ENCODE assay signal across 21 cellular contexts in the genomic region with DNA sequence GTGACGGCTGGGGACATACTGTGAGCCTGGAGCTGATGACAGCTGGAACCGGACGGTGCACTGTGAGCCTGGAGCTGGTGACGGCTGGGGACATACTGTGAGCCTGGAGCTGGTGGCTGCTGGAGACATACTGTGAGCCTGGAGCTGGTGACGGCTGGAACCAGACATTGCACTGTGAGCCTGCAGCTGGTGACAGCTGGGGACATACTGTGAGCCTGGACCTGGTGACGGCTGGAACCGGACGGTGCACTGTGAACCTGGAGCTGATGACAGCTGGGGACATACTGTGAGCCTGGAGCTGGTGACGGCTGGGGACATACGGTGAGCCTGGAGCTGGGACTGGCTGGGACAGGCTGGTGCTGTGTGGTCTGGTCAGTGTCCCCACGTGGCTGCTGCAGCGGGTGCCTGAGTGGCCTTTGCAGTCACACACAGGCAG.
"Had no signal": no experiment of that assay in that cellular context is flagged by ENCODE, and none has a peak within 500 bp of the region (broad histone marks: within the 10 kb centered on the region; RNA-seq: fewer than 3 reads in every experiment).

No MANE protein-coding gene starts in this region.

- H3K27ac ChIP-seq: brain microvascular endothelial cell, colonic mucosa, lower lobe of right lung, neutrophil, SK-N-MC, transverse colon had no signal

- H3K4me1 ChIP-seq: colonic mucosa, transverse colon had no signal

- H3K36me3 ChIP-seq: brain microvascular endothelial cell, colonic mucosa, lower lobe of right lung, neutrophil, transverse colon had no signal

- DNase-seq: activated CD4-positive, alpha-beta T cell treated with anti-CD3 and anti-CD28 coated beads, Interleukin-2, amount 10 ng/mL, durations not matched to agents 24 days and 14 days; activated CD4-positive, CD25-positive, alpha-beta regulatory T cell; activated CD8-positive, alpha-beta T cell treated with anti-CD3 and anti-CD28 coated beads, Interleukin-2, amount 10 ng/mL, durations not matched to agents 7 days and 5 days; activated naive CD4-positive, alpha-beta T cell treated with anti-CD3 and anti-CD28 coated beads, Interleukin-2, amount 10 ng/mL, durations not matched to agents 7 days and 5 days; activated naive CD8-positive, alpha-beta T cell treated with anti-CD3 and anti-CD28 coated beads, Interleukin-2, amount 50 U/mL, for 24 hours; activated T-cell treated with anti-CD3 and anti-CD28 coated beads, Interleukin-2, amount 50 U/mL, for 24 hours; aorta; brain microvascular endothelial cell; colonic mucosa; foreskin melanocyte; head of caudate nucleus; lower lobe of right lung; natural killer cell; stimulated activated CD8-positive, alpha-beta memory T cell treated with anti-CD3 and anti-CD28 coated beads, Interleukin-4, amount 100 ng/mL, for 48 hours; stimulated activated naive CD4-positive, alpha-beta T cell treated with Interleukin-2 at 50 U/mL for 16 hours; transverse colon had no signal

- H3K4me1 Mint-ChIP-seq: activated CD4-positive, alpha-beta T cell treated with anti-CD3 and anti-CD28 coated beads, Interleukin-2, amount 10 ng/mL, durations not matched to agents 24 days and 14 days; activated naive CD4-positive, alpha-beta T cell treated with anti-CD3 and anti-CD28 coated beads, Interleukin-2, amount 10 ng/mL, durations not matched to agents 7 days and 5 days; central memory CD8-positive, alpha-beta T cell had no signal

- H3K36me3 Mint-ChIP-seq: activated naive CD4-positive, alpha-beta T cell treated with anti-CD3 and anti-CD28 coated beads, Interleukin-2, amount 10 ng/mL, durations not matched to agents 7 days and 5 days; natural killer cell had no signal

- H3K27me3 ChIP-seq: brain microvascular endothelial cell, colonic mucosa, neutrophil, transverse colon had no signal

- H3K27ac Mint-ChIP-seq: activated CD4-positive, alpha-beta T cell treated with anti-CD3 and anti-CD28 coated beads, Interleukin-2, amount 10 ng/mL, durations not matched to agents 24 days and 14 days; activated CD8-positive, alpha-beta T cell treated with anti-CD3 and anti-CD28 coated beads, Interleukin-2, amount 10 ng/mL, durations not matched to agents 7 days and 5 days; activated naive CD4-positive, alpha-beta T cell treated with anti-CD3 and anti-CD28 coated beads, Interleukin-2, amount 10 ng/mL, durations not matched to agents 7 days and 5 days; activated naive CD8-positive, alpha-beta T cell treated with anti-CD3 and anti-CD28 coated beads, Interleukin-2, amount 50 U/mL, for 24 hours; activated T-cell treated with anti-CD3 and anti-CD28 coated beads, Interleukin-2, amount 50 U/mL, for 24 hours; activated T-helper 2 cell treated with anti-CD3 and anti-CD28 coated beads, Interferon-gamma antibody, Interleukin-2, Interleukin-4, amounts not matched to agents 10 μg/mL and 5 μg/mL and 100 μg/mL, durations not matched to agents 14 hours and 24 hours and 36 hours; natural killer cell; T-helper 2 cell treated with Interferon-gamma antibody and Interleukin-4, amounts not matched to agents 5 μg/mL and 100 μg/mL, for 36 hours had no signal

- H3K9me3 ChIP-seq: colonic mucosa, lower lobe of right lung, neutrophil, transverse colon had no signal

- H3K4me3 ChIP-seq: colonic mucosa, lower lobe of right lung, SK-N-MC, transverse colon had no signal

- H3K9me3 Mint-ChIP-seq: activated CD4-positive, alpha-beta T cell treated with anti-CD3 and anti-CD28 coated beads, Interleukin-2, amount 10 ng/mL, durations not matched to agents 24 days and 14 days; activated naive CD4-positive, alpha-beta T cell treated with anti-CD3 and anti-CD28 coated beads, Interleukin-2, amount 10 ng/mL, durations not matched to agents 7 days and 5 days; activated naive CD8-positive, alpha-beta T cell treated with anti-CD3 and anti-CD28 coated beads, Interleukin-2, amount 50 U/mL, for 24 hours; activated T-cell treated with anti-CD3 and anti-CD28 coated beads, Interleukin-2, amount 50 U/mL, for 24 hours; activated T-helper 2 cell treated with anti-CD3 and anti-CD28 coated beads, Interferon-gamma antibody, Interleukin-2, Interleukin-4, amounts not matched to agents 10 μg/mL and 5 μg/mL and 100 μg/mL, durations not matched to agents 14 hours and 24 hours and 36 hours; natural killer cell; T-helper 2 cell treated with Interferon-gamma antibody and Interleukin-4, amounts not matched to agents 5 μg/mL and 100 μg/mL, for 36 hours had no signal

- H3K27me3 Mint-ChIP-seq: activated CD4-positive, alpha-beta T cell treated with anti-CD3 and anti-CD28 coated beads, Interleukin-2, amount 10 ng/mL, durations not matched to agents 24 days and 14 days; activated naive CD8-positive, alpha-beta T cell treated with anti-CD3 and anti-CD28 coated beads, Interleukin-2, amount 50 U/mL, for 24 hours; activated T-cell treated with anti-CD3 and anti-CD28 coated beads, Interleukin-2, amount 50 U/mL, for 24 hours; central memory CD8-positive, alpha-beta T cell had no signal

- ATAC-seq: activated CD8-positive, alpha-beta T cell treated with anti-CD3 and anti-CD28 coated beads, Interleukin-2, amount 10 ng/mL, durations not matched to agents 7 days and 5 days; activated naive CD8-positive, alpha-beta T cell treated with anti-CD3 and anti-CD28 coated beads, Interleukin-2, amount 50 U/mL, for 24 hours; natural killer cell had no signal

- H3K4me3 Mint-ChIP-seq: activated CD4-positive, alpha-beta T cell treated with anti-CD3 and anti-CD28 coated beads, Interleukin-2, amount 10 ng/mL, durations not matched to agents 24 days and 14 days; activated CD8-positive, alpha-beta T cell treated with anti-CD3 and anti-CD28 coated beads, Interleukin-2, amount 10 ng/mL, durations not matched to agents 7 days and 5 days; activated naive CD4-positive, alpha-beta T cell treated with anti-CD3 and anti-CD28 coated beads, Interleukin-2, amount 10 ng/mL, durations not matched to agents 7 days and 5 days; activated naive CD8-positive, alpha-beta T cell treated with anti-CD3 and anti-CD28 coated beads, Interleukin-2, amount 50 U/mL, for 24 hours; activated T-cell treated with anti-CD3 and anti-CD28 coated beads, Interleukin-2, amount 50 U/mL, for 24 hours; central memory CD8-positive, alpha-beta T cell; natural killer cell; T-helper 2 cell treated with Interferon-gamma antibody and Interleukin-4, amounts not matched to agents 5 μg/mL and 100 μg/mL, for 36 hours had no signal
